1 cellular context compared by ENCODE assay signal in genomic region chr6:33288942-33289783, GRCh38.
TF ChIP-seq lines count a peak whose summit lies in the region.

PFDN6 (plus strand) TSS chr6:33289601; CDS start chr6:33289857, 256 bp downstream.
WDR46 (minus strand) TSS chr6:33289239; CDS start chr6:33289170, 69 bp downstream.

TF ChIP-seq in HepG2, 621 proteins besides CTCF, POLR2A, EP300 and RAD21 (continued from another document):
- TF ChIP-seq, protein P1, sequence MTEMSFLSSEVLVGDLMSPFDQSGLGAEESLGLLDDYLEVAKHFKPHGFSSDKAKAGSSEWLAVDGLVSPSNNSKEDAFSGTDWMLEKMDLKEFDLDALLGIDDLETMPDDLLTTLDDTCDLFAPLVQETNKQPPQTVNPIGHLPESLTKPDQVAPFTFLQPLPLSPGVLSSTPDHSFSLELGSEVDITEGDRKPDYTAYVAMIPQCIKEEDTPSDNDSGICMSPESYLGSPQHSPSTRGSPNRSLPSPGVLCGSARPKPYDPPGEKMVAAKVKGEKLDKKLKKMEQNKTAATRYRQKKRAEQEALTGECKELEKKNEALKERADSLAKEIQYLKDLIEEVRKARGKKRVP (CRISPR knock-in tag; IDR thresholded peaks at IDR 0.05): peak in 1 of 2 experiments; percentile 70; a peak in 2 of 4 replicates
- TF ChIP-seq NR1H2 (CRISPR knock-in tag; IDR thresholded peaks at IDR 0.05; ENCODE audit: borderline replicate concordance, low read depth): 0 out of 2 replicates have a peak, but pooled peaks have one; percentile 63
- 0 out of 2 replicates have a peak, but pooled peaks have one; percentile 33 for TF ChIP-seq GMEB2 (CRISPR knock-in tag; IDR thresholded peaks at IDR 0.05; ENCODE audit: low read depth)
- peak; percentile 81 for TF ChIP-seq ZEB1 (IDR thresholded peaks at IDR 0.05; ENCODE audit: insufficient replicate concordance, low read depth)
- TF ChIP-seq HOXA3 (CRISPR knock-in tag; IDR thresholded peaks at IDR 0.05): peak; percentile 97
- 0 out of 2 replicates have a peak, but pooled peaks have one; percentile 45 for TF ChIP-seq SATB2 (CRISPR knock-in tag; IDR thresholded peaks at IDR 0.05)
- TF ChIP-seq, protein P2, sequence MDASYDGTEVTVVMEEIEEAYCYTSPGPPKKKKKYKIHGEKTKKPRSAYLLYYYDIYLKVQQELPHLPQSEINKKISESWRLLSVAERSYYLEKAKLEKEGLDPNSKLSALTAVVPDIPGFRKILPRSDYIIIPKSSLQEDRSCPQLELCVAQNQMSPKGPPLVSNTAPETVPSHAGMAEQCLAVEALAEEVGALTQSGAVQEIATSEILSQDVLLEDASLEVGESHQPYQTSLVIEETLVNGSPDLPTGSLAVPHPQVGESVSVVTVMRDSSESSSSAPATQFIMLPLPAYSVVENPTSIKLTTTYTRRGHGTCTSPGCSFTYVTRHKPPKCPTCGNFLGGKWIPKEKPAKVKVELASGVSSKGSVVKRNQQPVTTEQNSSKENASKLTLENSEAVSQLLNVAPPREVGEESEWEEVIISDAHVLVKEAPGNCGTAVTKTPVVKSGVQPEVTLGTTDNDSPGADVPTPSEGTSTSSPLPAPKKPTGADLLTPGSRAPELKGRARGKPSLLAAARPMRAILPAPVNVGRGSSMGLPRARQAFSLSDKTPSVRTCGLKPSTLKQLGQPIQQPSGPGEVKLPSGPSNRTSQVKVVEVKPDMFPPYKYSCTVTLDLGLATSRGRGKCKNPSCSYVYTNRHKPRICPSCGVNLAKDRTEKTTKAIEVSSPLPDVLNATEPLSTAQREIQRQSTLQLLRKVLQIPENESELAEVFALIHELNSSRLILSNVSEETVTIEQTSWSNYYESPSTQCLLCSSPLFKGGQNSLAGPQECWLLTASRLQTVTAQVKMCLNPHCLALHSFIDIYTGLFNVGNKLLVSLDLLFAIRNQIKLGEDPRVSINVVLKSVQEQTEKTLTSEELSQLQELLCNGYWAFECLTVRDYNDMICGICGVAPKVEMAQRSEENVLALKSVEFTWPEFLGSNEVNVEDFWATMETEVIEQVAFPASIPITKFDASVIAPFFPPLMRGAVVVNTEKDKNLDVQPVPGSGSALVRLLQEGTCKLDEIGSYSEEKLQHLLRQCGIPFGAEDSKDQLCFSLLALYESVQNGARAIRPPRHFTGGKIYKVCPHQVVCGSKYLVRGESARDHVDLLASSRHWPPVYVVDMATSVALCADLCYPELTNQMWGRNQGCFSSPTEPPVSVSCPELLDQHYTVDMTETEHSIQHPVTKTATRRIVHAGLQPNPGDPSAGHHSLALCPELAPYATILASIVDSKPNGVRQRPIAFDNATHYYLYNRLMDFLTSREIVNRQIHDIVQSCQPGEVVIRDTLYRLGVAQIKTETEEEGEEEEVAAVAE (CRISPR knock-in tag; IDR thresholded peaks at IDR 0.05; ENCODE audit: borderline replicate concordance): peak; percentile 63; the same call in 1 of the 2 replicates
- TF ChIP-seq ZNF343 (CRISPR knock-in tag; IDR thresholded peaks at IDR 0.05): 0 out of 2 replicates have a peak, but pooled peaks have one; percentile 64
- peak; percentile 4 for TF ChIP-seq U2AF1 (optimal IDR thresholded peaks at IDR 0.05; ENCODE audit: low read depth, low read length)
- TF ChIP-seq, protein P3, sequence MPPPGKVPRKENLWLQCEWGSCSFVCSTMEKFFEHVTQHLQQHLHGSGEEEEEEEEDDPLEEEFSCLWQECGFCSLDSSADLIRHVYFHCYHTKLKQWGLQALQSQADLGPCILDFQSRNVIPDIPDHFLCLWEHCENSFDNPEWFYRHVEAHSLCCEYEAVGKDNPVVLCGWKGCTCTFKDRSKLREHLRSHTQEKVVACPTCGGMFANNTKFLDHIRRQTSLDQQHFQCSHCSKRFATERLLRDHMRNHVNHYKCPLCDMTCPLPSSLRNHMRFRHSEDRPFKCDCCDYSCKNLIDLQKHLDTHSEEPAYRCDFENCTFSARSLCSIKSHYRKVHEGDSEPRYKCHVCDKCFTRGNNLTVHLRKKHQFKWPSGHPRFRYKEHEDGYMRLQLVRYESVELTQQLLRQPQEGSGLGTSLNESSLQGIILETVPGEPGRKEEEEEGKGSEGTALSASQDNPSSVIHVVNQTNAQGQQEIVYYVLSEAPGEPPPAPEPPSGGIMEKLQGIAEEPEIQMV (CRISPR knock-in tag; IDR thresholded peaks at IDR 0.05; ENCODE audit: low read depth): peak; percentile 61; the same call in 1 of the 2 replicates
- TF ChIP-seq ZMYM4 (CRISPR knock-in tag; IDR thresholded peaks at IDR 0.05): peak; percentile 9; the same call in 1 of the 2 replicates
- TF ChIP-seq, protein P4, sequence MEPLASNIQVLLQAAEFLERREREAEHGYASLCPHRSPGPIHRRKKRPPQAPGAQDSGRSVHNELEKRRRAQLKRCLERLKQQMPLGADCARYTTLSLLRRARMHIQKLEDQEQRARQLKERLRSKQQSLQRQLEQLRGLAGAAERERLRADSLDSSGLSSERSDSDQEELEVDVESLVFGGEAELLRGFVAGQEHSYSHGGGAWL (CRISPR knock-in tag; IDR thresholded peaks at IDR 0.05): peak; percentile 92; the same call in 1 of the 2 replicates
- no peak for TF ChIP-seq NONO (IDR thresholded peaks at IDR 0.05)
- peak; percentile 81 for TF ChIP-seq NONO (CRISPR knock-in tag; conservative IDR thresholded peaks at IDR 0.05)
- peak; percentile 87 for TF ChIP-seq HCFC1 (IDR thresholded peaks at IDR 0.05; ENCODE audit: low read depth, low read length)
- TF ChIP-seq FOSL1 (CRISPR knock-in tag; IDR thresholded peaks at IDR 0.05; ENCODE audit: borderline replicate concordance): no peak
- TF ChIP-seq TBL1XR1 (IDR thresholded peaks at IDR 0.05; ENCODE audit: borderline replicate concordance, low read length, partially characterized antibody): peak; percentile 39
- 0 out of 2 replicates have a peak, but pooled peaks have one; percentile 48 for TF ChIP-seq SRF (IDR thresholded peaks at IDR 0.05; ENCODE audit: low read depth, low read length)
- TF ChIP-seq ZNF124 (CRISPR knock-in tag; IDR thresholded peaks at IDR 0.05): 0 out of 2 replicates have a peak, but pooled peaks have one; percentile 19
- TF ChIP-seq RNF219 (CRISPR knock-in tag; IDR thresholded peaks at IDR 0.05): no peak
- no peak for TF ChIP-seq TIGD3 (CRISPR knock-in tag; IDR thresholded peaks at IDR 0.05; ENCODE audit: borderline replicate concordance)
- TF ChIP-seq ARHGAP35 (CRISPR knock-in tag; IDR thresholded peaks at IDR 0.05; ENCODE audit: borderline replicate concordance): no peak
- TF ChIP-seq ZNF724P (CRISPR knock-in tag; IDR thresholded peaks at IDR 0.05; ENCODE audit: borderline replicate concordance): 0 out of 2 replicates have a peak, but pooled peaks have one; percentile 66
- no peak for TF ChIP-seq ZNF3 (CRISPR knock-in tag; IDR thresholded peaks at IDR 0.05)
- TF ChIP-seq ASH2L (IDR thresholded peaks at IDR 0.05; ENCODE audit: insufficient read length, low read depth, low read length): peak; percentile 88
- TF ChIP-seq MEIS1 (CRISPR knock-in tag; IDR thresholded peaks at IDR 0.05; ENCODE audit: borderline replicate concordance): 0 out of 2 replicates have a peak, but pooled peaks have one; percentile 64
- peak; percentile 26; the same call in 1 of the 2 replicates for TF ChIP-seq SP5 (CRISPR knock-in tag; IDR thresholded peaks at IDR 0.05; ENCODE audit: borderline replicate concordance, low read depth)
- peak; percentile 85; the same call in 1 of the 2 replicates for TF ChIP-seq MYC (CRISPR knock-in tag; IDR thresholded peaks at IDR 0.05; ENCODE audit: borderline replicate concordance)
- TF ChIP-seq NRL (CRISPR knock-in tag; IDR thresholded peaks at IDR 0.05; ENCODE audit: borderline replicate concordance): 0 out of 2 replicates have a peak, but pooled peaks have one; percentile 4
